ENCODE assay signal across 11 cellular contexts in genomic region chr4:128572778-128573241, GRCh38.
DNase-seq lines count a peak whose midpoint lies in the region; ATAC-seq and TF ChIP-seq lines count a peak whose summit lies in the region.
"Had no signal": no experiment of that assay in that cellular context is flagged by ENCODE, and none has a peak within 500 bp of the region (broad histone marks: within the 10 kb centered on the region; RNA-seq: fewer than 3 reads in every experiment).

No MANE protein-coding gene starts in this region.

- H3K36me3 Mint-ChIP-seq in MCF 10A (ENCODE audit: insufficient read depth, unreplicated experiment) = no peaks in the 10 kb centered on the region
- H3K36me3 Mint-ChIP-seq in mesothelial cell of epicardium = no peaks in the 10 kb centered on the region

- no peaks in the 10 kb centered on the region for H3K27me3 Mint-ChIP-seq in MCF 10A (ENCODE audit: insufficient read depth, unreplicated experiment)
- H3K27me3 Mint-ChIP-seq in mesothelial cell of epicardium (ENCODE audit: low read depth) = no peaks in the 10 kb centered on the region

- TF ChIP-seq POLR2A in breast epithelium (IDR thresholded peaks at IDR 0.05) (no peak), body of pancreas (IDR thresholded peaks at IDR 0.05) (no peak), tibial nerve (IDR thresholded peaks at IDR 0.05) (no peak), transverse colon (IDR thresholded peaks at IDR 0.05) (no peak)

- H3K27ac Mint-ChIP-seq in MCF 10A (ENCODE audit: low read depth, unreplicated experiment) (peak overlapping the region; percentile 83), mesothelial cell of epicardium (peak overlapping the region; percentile 12)
- H3K27ac Mint-ChIP-seq: activated CD4-positive, alpha-beta T cell treated with anti-CD3 and anti-CD28 coated beads, Interleukin-2, amount 10 ng/mL, durations not matched to agents 24 days and 14 days; T-helper 17 cell had no signal

- H3K4me3 Mint-ChIP-seq in MCF 10A (ENCODE audit: unreplicated experiment) = no peak overlapping the region
- no peak overlapping the region for H3K4me3 Mint-ChIP-seq in mesothelial cell of epicardium
- H3K4me3 Mint-ChIP-seq: activated CD4-positive, alpha-beta T cell treated with anti-CD3 and anti-CD28 coated beads, Interleukin-2, amount 10 ng/mL, durations not matched to agents 24 days and 14 days; T-helper 17 cell had no signal

- H3K27me3 ChIP-seq in breast epithelium (no peaks in the 10 kb centered on the region), body of pancreas (no peaks in the 10 kb centered on the region), tibial nerve (no peaks in the 10 kb centered on the region), transverse colon (no peaks in the 10 kb centered on the region)

- no TSS peak for BruUV-seq in MCF 10A (replicated peaks; lab: Mats Ljungman, UMichigan)

- intact Hi-C loops in MCF 10A (cut with micrococcal nuclease) (no loop called here), breast epithelium (cut with DNase I; ENCODE audit: low total_unique reads) (no loop called here), body of pancreas (cut with DNase I) (no loop called here), transverse colon (cut with DNase I; ENCODE audit: low total_unique reads) (loop anchor here (5.0 kb wide), 1 partner anchor 289 kb away; no protein-coding TSS in a partner anchor)

- CTCF ChIA-PET in MCF 10A (lab: Yijun Ruan, JAX) = interaction anchor here (0.8 to 2.8 kb wide), 10 partner anchors 9 to 1068 kb away, joined by 3 to 22 read pairs (median 4); partner anchors contain the start of gene JADE1

- in situ Hi-C loops in transverse colon (cut with MboI; ENCODE audit: low pct_ligation_motif_present in 1 of 4, low pct_unique_long_range_greater_than_20kb in 1 of 4, low sequenced_read_pairs in 3 of 4) = loop anchor here in 3 of 4 donors (10.0 to 25.0 kb wide), 5 partner anchors 111 to 514 kb away; partner anchors contain the start of genes PGRMC2 (in 2 of the 3), C4orf33 (in 1 of the 3), JADE1 (in 1 of the 3) and SCLT1 (in 1 of the 3)

- DNase-seq in MCF 10A (ENCODE audit: unreplicated experiment) (no peak), breast epithelium (ENCODE audit: low spot score in 2 of 2) (no peak), body of pancreas (no peak), mesothelial cell of epicardium (ENCODE audit: low spot score in 2 of 2, unreplicated experiment in 2 of 2) (no peak), tibial nerve (ENCODE audit: low spot score in 2 of 2) (no peak), iPS-NIHi11 (ENCODE audit: low spot score) (no peak), NCI-H345 treated with DMSO at 0.1 percent for 48 hours (lab: John Stamatoyannopoulos, UW; ENCODE audit: unreplicated experiment) (no peak), transverse colon (no peak)
- DNase-seq: activated CD4-positive, alpha-beta T cell treated with anti-CD3 and anti-CD28 coated beads, Interleukin-2, amount 10 ng/mL, durations not matched to agents 24 days and 14 days; T-helper 17 cell had no signal

- H3K4me1 ChIP-seq in breast epithelium (no peaks in the 10 kb centered on the region), body of pancreas (peaks cover 66% of the 10 kb centered on the region), tibial nerve (peaks cover 0 to 61% (median 31%) of the 10 kb centered on the region in 4 donors), transverse colon (peaks cover 0 to 29% (median 12%) of the 10 kb centered on the region in 4 donors)

- no peak overlapping the region for H3K4me3 ChIP-seq in breast epithelium
- no peak overlapping the region for H3K4me3 ChIP-seq in body of pancreas
- H3K4me3 ChIP-seq in tibial nerve = no peak overlapping the region
- no peak overlapping the region for H3K4me3 ChIP-seq in transverse colon

- no peaks in the 10 kb centered on the region for H3K9me3 Mint-ChIP-seq in MCF 10A (ENCODE audit: unreplicated experiment)
- peaks cover 6% of the 10 kb centered on the region for H3K9me3 Mint-ChIP-seq in mesothelial cell of epicardium
- H3K9me3 Mint-ChIP-seq: activated CD4-positive, alpha-beta T cell treated with anti-CD3 and anti-CD28 coated beads, Interleukin-2, amount 10 ng/mL, durations not matched to agents 24 days and 14 days had no signal

- H3K4me1 Mint-ChIP-seq in MCF 10A (ENCODE audit: insufficient read depth, unreplicated experiment) (peaks cover 33% of the 10 kb centered on the region), mesothelial cell of epicardium (peaks cover 48% of the 10 kb centered on the region)
- H3K4me1 Mint-ChIP-seq: activated CD4-positive, alpha-beta T cell treated with anti-CD3 and anti-CD28 coated beads, Interleukin-2, amount 10 ng/mL, durations not matched to agents 24 days and 14 days; T-helper 17 cell had no signal

- H3K9me3 ChIP-seq in breast epithelium = no peaks in the 10 kb centered on the region
- H3K9me3 ChIP-seq in body of pancreas = no peaks in the 10 kb centered on the region
- no peaks in the 10 kb centered on the region for H3K9me3 ChIP-seq in tibial nerve
- H3K9me3 ChIP-seq in transverse colon = no peaks in the 10 kb centered on the region

- no peak for TF ChIP-seq CTCF in MCF 10A (IDR thresholded peaks at IDR 0.05; ENCODE audit: unreplicated experiment)
- no peak for TF ChIP-seq CTCF in breast epithelium (IDR thresholded peaks at IDR 0.05)
- TF ChIP-seq CTCF in body of pancreas (IDR thresholded peaks at IDR 0.05) = no peak
- no peak for TF ChIP-seq CTCF in mesothelial cell of epicardium (IDR thresholded peaks at IDR 0.05; ENCODE audit: unreplicated experiment)
- TF ChIP-seq CTCF in tibial nerve (IDR thresholded peaks at IDR 0.05) = no peak
- no peak for TF ChIP-seq CTCF in transverse colon (IDR thresholded peaks at IDR 0.05)

- WGBS in body of pancreas, 2 donors = 86 to 92% methylated on average over 3 of the region's 3 CpGs
- 59 to 63% methylated on average over 3 of the region's 3 CpGs for WGBS in tibial nerve, 2 donors
- 73 to 100% methylated on average over 2 to 3 of the region's 3 CpGs for WGBS in transverse colon (ENCODE audit: low coverage in 1 of 2), 2 donors

- peak overlapping the region in 1 of 2 donors; percentile 8 for H3K27ac ChIP-seq in breast epithelium
- H3K27ac ChIP-seq in body of pancreas = peak overlapping the region; percentile 66 to 90 (median 86)
- peak overlapping the region in 3 of 4 donors; percentile 57 to 88 (median 77) for H3K27ac ChIP-seq in tibial nerve
- H3K27ac ChIP-seq in transverse colon = peak overlapping the region in 1 of 4 donors; percentile 23

- H3K36me3 ChIP-seq in breast epithelium (no peaks in the 10 kb centered on the region), body of pancreas (replicated peaks in 1 of 2; ENCODE audit: insufficient read depth in 1 of 2, low read depth in 2 of 2) (no peaks in the 10 kb centered on the region), tibial nerve (no peaks in the 10 kb centered on the region), transverse colon (no peaks in the 10 kb centered on the region)

- no peak for ATAC-seq in body of pancreas
- ATAC-seq: sciatic nerve, T-helper 17 cell had no signal

- TF ChIP-seq EP300 in tibial nerve (IDR thresholded peaks at IDR 0.05) (no peak), transverse colon (IDR thresholded peaks at IDR 0.05; ENCODE audit: low read depth) (no peak)

- POLR2A ChIA-PET in MCF 10A (lab: Yijun Ruan, JAX) = interaction anchor here (0.7 to 2.3 kb wide), 9 partner anchors 19 to 239 kb away, joined by 3 to 16 read pairs (median 4); partner anchors contain the start of gene JADE1
